ENCODE assay signal across 1 cellular context in genomic region chr4:178789279-178789678, GRCh38.
TF ChIP-seq lines count a peak whose summit lies in the region.

No MANE protein-coding gene starts in this region.

TF ChIP-seq in neural cell, 6 proteins besides CTCF, POLR2A, EP300 and RAD21:
- peak; percentile 58 for TF ChIP-seq REST (IDR thresholded peaks at IDR 0.05; ENCODE audit: borderline replicate concordance)
- no peak for TF ChIP-seq EZH2 (IDR thresholded peaks at IDR 0.05; ENCODE audit: borderline replicate concordance, insufficient read depth, low read length, poor library complexity, severe bottlenecking)
- TF ChIP-seq MXI1 (conservative IDR thresholded peaks at IDR 0.05; ENCODE audit: poor library complexity, severe bottlenecking): no peak
- peak; percentile 87 for TF ChIP-seq POLR2AphosphoS5 (IDR thresholded peaks at IDR 0.05)
- TF ChIP-seq TAF1 (IDR thresholded peaks at IDR 0.05; ENCODE audit: low read depth): no peak
- TF ChIP-seq SMC3 (conservative IDR thresholded peaks at IDR 0.05; ENCODE audit: poor library complexity): no peak
